ENCODE assay signal across 1 cellular context in genomic region chr4:183249854-183250253, GRCh38.
TF ChIP-seq lines count a peak whose summit lies in the region.

No MANE protein-coding gene starts in this region.

TF ChIP-seq in WTC11, 78 proteins besides CTCF, POLR2A, EP300 and RAD21 (continued from another document):
- TF ChIP-seq JAZF1 (CRISPR knock-in tag; IDR thresholded peaks at IDR 0.05) = no peak
- TF ChIP-seq, protein P1, sequence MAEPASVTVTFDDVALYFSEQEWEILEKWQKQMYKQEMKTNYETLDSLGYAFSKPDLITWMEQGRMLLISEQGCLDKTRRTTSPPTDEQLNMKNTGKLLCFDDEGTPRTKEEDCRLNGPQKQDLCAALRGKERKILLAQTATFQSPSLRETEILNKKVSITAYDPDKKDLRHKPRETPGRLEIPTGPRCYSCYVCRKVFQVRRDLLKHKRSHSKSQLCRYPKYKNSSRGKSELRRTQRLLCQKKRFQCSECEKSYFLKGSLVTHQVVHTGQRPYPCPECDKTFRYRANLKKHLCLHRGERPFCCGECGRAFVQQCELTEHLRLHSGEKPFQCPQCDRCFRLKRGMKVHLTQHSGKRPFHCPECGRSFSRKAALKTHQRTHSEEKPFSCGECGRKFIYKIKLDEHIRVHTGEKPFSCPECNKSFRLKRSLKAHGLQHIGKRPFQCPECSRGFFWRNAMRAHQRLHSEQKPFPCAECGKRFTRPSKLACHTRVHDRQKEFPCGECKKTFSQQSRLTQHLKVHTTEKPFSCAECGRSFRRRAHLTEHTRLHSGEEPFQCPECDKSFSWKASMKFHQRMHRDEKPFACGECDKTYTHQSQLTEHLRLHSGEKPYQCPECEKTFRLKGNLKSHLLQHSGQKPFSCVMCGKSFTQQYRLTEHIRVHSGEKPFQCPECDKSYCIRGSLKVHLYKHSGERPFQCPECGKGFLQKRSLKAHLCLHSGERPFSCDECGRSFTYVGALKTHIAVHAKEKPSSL (CRISPR knock-in tag; conservative IDR thresholded peaks at IDR 0.05) = no peak
- TF ChIP-seq, protein P2, sequence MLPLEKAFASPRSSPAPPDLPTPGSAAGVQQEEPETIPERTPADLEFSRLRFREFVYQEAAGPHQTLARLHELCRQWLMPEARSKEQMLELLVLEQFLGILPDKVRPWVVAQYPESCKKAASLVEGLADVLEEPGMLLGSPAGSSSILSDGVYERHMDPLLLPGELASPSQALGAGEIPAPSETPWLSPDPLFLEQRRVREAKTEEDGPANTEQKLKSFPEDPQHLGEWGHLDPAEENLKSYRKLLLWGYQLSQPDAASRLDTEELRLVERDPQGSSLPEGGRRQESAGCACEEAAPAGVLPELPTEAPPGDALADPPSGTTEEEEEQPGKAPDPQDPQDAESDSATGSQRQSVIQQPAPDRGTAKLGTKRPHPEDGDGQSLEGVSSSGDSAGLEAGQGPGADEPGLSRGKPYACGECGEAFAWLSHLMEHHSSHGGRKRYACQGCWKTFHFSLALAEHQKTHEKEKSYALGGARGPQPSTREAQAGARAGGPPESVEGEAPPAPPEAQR (CRISPR knock-in tag; IDR thresholded peaks at IDR 0.05) = no peak
- no peak for TF ChIP-seq ZNF671 (CRISPR knock-in tag; IDR thresholded peaks at IDR 0.05)
- no peak for TF ChIP-seq CBFB (CRISPR knock-in tag; IDR thresholded peaks at IDR 0.05; ENCODE audit: low read depth)
- TF ChIP-seq NFYB (CRISPR knock-in tag; conservative IDR thresholded peaks at IDR 0.05; ENCODE audit: low read depth) = no peak
- no peak for TF ChIP-seq ZNF232 (CRISPR knock-in tag; IDR thresholded peaks at IDR 0.05)
- no peak for TF ChIP-seq FOXP4 (CRISPR knock-in tag; IDR thresholded peaks at IDR 0.05)
- no peak for TF ChIP-seq TEAD1 (CRISPR knock-in tag; IDR thresholded peaks at IDR 0.05)
- no peak for TF ChIP-seq NFATC4 (CRISPR knock-in tag; IDR thresholded peaks at IDR 0.05)
- TF ChIP-seq AFF4 (CRISPR knock-in tag; IDR thresholded peaks at IDR 0.05; ENCODE audit: borderline replicate concordance) = no peak
- no peak for TF ChIP-seq ZNF423 (CRISPR knock-in tag; IDR thresholded peaks at IDR 0.05)
